Comparison of ENCODE assay signal across 8 cellular contexts in the genomic region with DNA sequence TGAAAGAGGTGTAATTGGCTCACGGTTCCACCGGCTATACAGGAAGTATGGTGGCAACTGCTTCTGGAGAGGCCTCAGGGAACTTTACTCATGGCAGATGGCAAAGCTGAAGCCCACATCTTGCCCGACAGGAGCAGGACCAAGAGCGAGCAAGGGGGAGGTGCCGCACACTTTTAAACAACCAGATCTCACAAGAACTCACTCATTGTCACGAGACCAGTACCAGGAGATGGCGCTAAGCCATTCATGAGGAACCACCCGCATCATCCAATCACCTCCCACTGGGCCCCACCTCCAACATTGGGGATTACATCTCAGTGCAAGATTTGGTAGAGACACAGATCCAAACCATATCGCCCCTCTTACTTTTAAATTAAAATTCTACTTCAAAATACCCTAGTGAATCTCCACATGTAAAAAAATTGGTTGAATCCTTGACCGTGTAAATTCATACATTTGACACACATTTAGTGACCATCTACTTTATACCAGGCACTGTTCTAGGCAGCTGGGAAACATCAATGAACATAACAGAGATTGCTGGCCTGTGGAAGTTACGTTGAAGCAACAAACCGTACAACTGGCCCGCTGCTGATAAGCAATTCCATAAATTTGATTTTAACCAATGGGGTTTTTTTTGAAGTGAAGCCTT.
DNase-seq lines count a peak whose midpoint lies in the region; ATAC-seq, FAIRE-seq and TF ChIP-seq lines count a peak whose summit lies in the region.

No MANE protein-coding gene starts in this region.

- no peaks in the 10 kb centered on the region for H3K79me2 ChIP-seq in H1 (ENCODE audit: control insufficient read depth in 1 of 2, insufficient read depth in 2 of 2, low read length in 2 of 2)

- H2BK12ac ChIP-seq in H1 (ENCODE audit: low read depth, low read length): no peak overlapping the region

- no peak overlapping the region for H3K14ac ChIP-seq in H1 (ENCODE audit: insufficient read length)

- no peaks in the 10 kb centered on the region for H3K9me3 ChIP-seq in heart right ventricle
- H3K9me3 ChIP-seq in H1 (ENCODE audit: insufficient read depth in 2 of 2, low read depth in 1 of 2, low read length in 1 of 2): no peaks in the 10 kb centered on the region; a peak in 1 of 4 replicates
- H3K9me3 ChIP-seq in thymus (ENCODE audit: control insufficient read depth): no peaks in the 10 kb centered on the region
- H3K9me3 ChIP-seq in left lung: no peaks in the 10 kb centered on the region

- WGBS in heart right ventricle, 2 donors: 83 to 87% methylated on average over 13 of the region's 13 CpGs
- WGBS in H1 (ENCODE audit: extremely low coverage in 1 of 2, insufficient coverage in 1 of 2, insufficient read length in 1 of 2, insufficient replicate concordance in 2 of 2, low coverage in 1 of 2, low lambda C conversion rate in 2 of 2, missing lambda C conversion rate in 1 of 2), 2 experiments: 68% methylated on average over 13 of the region's 13 CpGs; no CpG with 5 or more reads in 1 of the 2 experiments
- 90% methylated on average over 13 of the region's 13 CpGs for WGBS in thymus

- FAIRE-seq in RCC 7860 (lab: Jason Lieb, UNC) (no peak), H1 (lab: Jason Lieb, UNC) (peak; percentile 98)

- H2AFZ ChIP-seq in H1 (ENCODE audit: low read length): no peak overlapping the region

- CTCF ChIA-PET in H1 (lab: Charles Lee; ENCODE audit: partially characterized antibody): interaction anchor here (0.9 to 24.1 kb wide), 9 partner anchors 9 to 517 kb away, joined by 3 to 493 read pairs (median 5); no protein-coding TSS in a partner anchor

- H3K9ac ChIP-seq in H1 (replicated peaks in 1 of 4; ENCODE audit: extremely low read depth in 1 of 4, low read depth in 3 of 4, low read length in 3 of 4): no peak overlapping the region

- H3K56ac ChIP-seq in H1 (replicated peaks; ENCODE audit: insufficient read length, low read depth, low read length): no peak overlapping the region

- TF ChIP-seq CTCF in heart right ventricle (IDR thresholded peaks at IDR 0.05) (peak in 5 of 9 donors; percentile 9 to 28 (median 14)), H1 (IDR thresholded peaks at IDR 0.05; ENCODE audit: control extremely low read depth in 1 of 3, insufficient read depth in 1 of 3, low read depth in 1 of 3, low read length in 3 of 3) (peak; percentile 56 to 72 (median 61)), left lung (IDR thresholded peaks at IDR 0.05) (no peak)

- peak; percentile 68 to 76 for TF ChIP-seq RAD21 in H1 (IDR thresholded peaks at IDR 0.05 in 1 of 2, conservative IDR thresholded peaks at IDR 0.05 in 1 of 2; ENCODE audit: low read depth in 2 of 2, low read length in 2 of 2)

- no peaks in the 10 kb centered on the region for H3K79me1 ChIP-seq in H1 (ENCODE audit: low read depth, low read length)

- H3K4me1 ChIP-seq in heart right ventricle (peaks cover 0 to 58% (median 30%) of the 10 kb centered on the region in 9 donors), H1 (replicated peaks in 1 of 4; ENCODE audit: control insufficient read depth in 3 of 4, insufficient read depth in 4 of 4, low read length in 3 of 4) (peaks cover 0 to 9% (median 2%) of the 10 kb centered on the region in 4 experiments; a peak in 3 of 7 replicates), thymus (ENCODE audit: control insufficient read depth, insufficient read depth, low read length) (no peaks in the 10 kb centered on the region), left lung (peaks cover 3 to 14% of the 10 kb centered on the region in 2 donors)

- no peak for TF ChIP-seq EP300 in H1 (IDR thresholded peaks at IDR 0.05; ENCODE audit: borderline replicate concordance in 1 of 2, low read depth in 2 of 2, low read length in 2 of 2)

- no peak overlapping the region for H2BK5ac ChIP-seq in H1 (ENCODE audit: low read depth, low read length)

- H4K91ac ChIP-seq in H1 (replicated peaks; ENCODE audit: insufficient read length, low read length): no peak overlapping the region

- H3K27ac ChIP-seq in heart right ventricle (peak overlapping the region in 7 of 10 donors; percentile 25 to 64 (median 47)), H1 (ENCODE audit: low read depth, low read length) (no peak overlapping the region), thymus (ENCODE audit: low read depth) (peak overlapping the region; percentile 48), left lung (no peak overlapping the region)

- no peak for ATAC-seq in heart right ventricle
- no peak for ATAC-seq in Right ventricle myocardium superior (ENCODE audit: poor library complexity)
- ATAC-seq in left lung: no peak

- no peaks in the 10 kb centered on the region for H3K23me2 ChIP-seq in H1 (ENCODE audit: low read depth, low read length)

- H4K20me1 ChIP-seq in H1 (replicated peaks in 1 of 2; ENCODE audit: control insufficient read depth in 1 of 2, insufficient read depth in 2 of 2, low read length in 2 of 2): no peaks in the 10 kb centered on the region

- intact Hi-C loops in heart right ventricle (cut with DNase I) (loop anchor here in 1 of 10 donors (5.0 kb wide), 1 partner anchor 51 kb away; no protein-coding TSS in a partner anchor), Right ventricle myocardium superior (cut with DNase I) (no loop called here), left lung (cut with DNase I) (no loop called here)

- no peak overlapping the region for H2BK20ac ChIP-seq in H1 (ENCODE audit: low read length)

- POLR2A ChIA-PET in H1 (lab: Charles Lee; ENCODE audit: partially characterized antibody): interaction anchor here (0.6 kb wide), 1 partner anchor 234 kb away, joined by 3 read pairs; no protein-coding TSS in a partner anchor

- H4K5ac ChIP-seq in H1 (ENCODE audit: insufficient read length, low read depth, low read length): no peak overlapping the region

- H3K4me2 ChIP-seq in H1 (ENCODE audit: insufficient read depth in 1 of 2, low read depth in 2 of 2, low read length in 2 of 2): no peak overlapping the region

- no peak overlapping the region for H3K4ac ChIP-seq in H1 (replicated peaks; ENCODE audit: insufficient read length, low read depth, low read length)

- DNase-seq in heart right ventricle (no peak), Right ventricle myocardium superior (no peak), RCC 7860 (ENCODE audit: low spot score) (peak; percentile 35), H1 (ENCODE audit: low read depth in 1 of 2, low spot score in 2 of 2) (peak; percentile 23 to 66), NCI-H345 treated with DMSO at 0.1 percent for 48 hours (lab: John Stamatoyannopoulos, UW; ENCODE audit: unreplicated experiment) (no peak), NCI-H1436 (lab: John Stamatoyannopoulos, UW) (no peak), left lung (no peak)

- no peaks in the 10 kb centered on the region for H3K27me3 ChIP-seq in heart right ventricle
- H3K27me3 ChIP-seq in H1 (replicated peaks in 1 of 4; ENCODE audit: control insufficient read depth in 3 of 4, extremely low read depth in 1 of 4, insufficient read depth in 3 of 4, low read length in 3 of 4): no peaks in the 10 kb centered on the region; a peak in 1 of 7 replicates
- no peaks in the 10 kb centered on the region for H3K27me3 ChIP-seq in thymus (ENCODE audit: control insufficient read depth, insufficient read depth)
- H3K27me3 ChIP-seq in left lung: no peaks in the 10 kb centered on the region

- no peak overlapping the region for H3K23ac ChIP-seq in H1 (ENCODE audit: insufficient read length)

- no peak overlapping the region for H3K4me3 ChIP-seq in heart right ventricle
- H3K4me3 ChIP-seq in H1 (ENCODE audit: extremely low read depth in 1 of 4, insufficient read depth in 2 of 4, low read depth in 3 of 4, low read length in 4 of 4): no peak overlapping the region
- no peak overlapping the region for H3K4me3 ChIP-seq in thymus (ENCODE audit: low read length)
- no peak overlapping the region for H3K4me3 ChIP-seq in left lung

- no peak overlapping the region for H2BK15ac ChIP-seq in H1 (ENCODE audit: low read length)

- no peak overlapping the region for H4K8ac ChIP-seq in H1 (ENCODE audit: extremely low read depth, insufficient read depth, low read length)

- 0 out of 2 replicates have a peak overlapping the region, but pooled peaks have one; percentile 33 for H3K18ac ChIP-seq in H1 (ENCODE audit: extremely low read depth, low read length)

- H2AK5ac ChIP-seq in H1 (ENCODE audit: low read depth, low read length): no peak overlapping the region

- TF ChIP-seq POLR2A in H1 (IDR thresholded peaks at IDR 0.05; ENCODE audit: control extremely low read depth in 1 of 2, low read depth in 2 of 2, low read length in 2 of 2): no peak

- H2BK120ac ChIP-seq in H1 (replicated peaks; ENCODE audit: low read depth, low read length): peak overlapping the region; percentile 10

- H3K36me3 ChIP-seq in heart right ventricle (peaks cover 0 to 5% (median 0%) of the 10 kb centered on the region in 9 donors), H1 (ENCODE audit: control insufficient read depth in 2 of 4, insufficient read depth in 4 of 4, low read length in 3 of 4) (no peaks in the 10 kb centered on the region), thymus (ENCODE audit: control insufficient read depth, insufficient read depth) (no peaks in the 10 kb centered on the region), left lung (no peaks in the 10 kb centered on the region)

TF ChIP-seq in H1, 55 proteins besides CTCF, POLR2A, EP300 and RAD21 (continues in another document):
- no peak for TF ChIP-seq TAF1 (IDR thresholded peaks at IDR 0.05; ENCODE audit: low read depth, low read length)
- TF ChIP-seq CREB1 (IDR thresholded peaks at IDR 0.05): peak; percentile 51; the same call in 1 of the 2 replicates
- no peak for TF ChIP-seq NANOG (IDR thresholded peaks at IDR 0.05; ENCODE audit: insufficient read depth, low read depth, low read length, poor library complexity, severe bottlenecking)
- no peak for TF ChIP-seq EGR1 (IDR thresholded peaks at IDR 0.05; ENCODE audit: borderline replicate concordance, low read depth, low read length)

Comparison
In these comparisons a context has a peak if more than half of its experiments do, and no peak if none do; other contexts are left out.
1. DNase-seq: peak in RCC 7860 (single experiment) and H1 (2 of 2); none in heart right ventricle (0 of 2), Right ventricle myocardium superior (single experiment), NCI-H345 treated with DMSO at 0.1 percent for 48 hours (single experiment), NCI-H1436 (single experiment) and left lung (0 of 2).
2. H3K27ac ChIP-seq: peak in heart right ventricle (7 of 10) and thymus (single experiment); none in H1 (single experiment) and left lung (0 of 2).
3. CTCF ChIP-seq: peak in heart right ventricle (5 of 9) and H1 (3 of 3); none in left lung (0 of 2).